Comparison of ENCODE assay signal across 13 cellular contexts in the genomic region with DNA sequence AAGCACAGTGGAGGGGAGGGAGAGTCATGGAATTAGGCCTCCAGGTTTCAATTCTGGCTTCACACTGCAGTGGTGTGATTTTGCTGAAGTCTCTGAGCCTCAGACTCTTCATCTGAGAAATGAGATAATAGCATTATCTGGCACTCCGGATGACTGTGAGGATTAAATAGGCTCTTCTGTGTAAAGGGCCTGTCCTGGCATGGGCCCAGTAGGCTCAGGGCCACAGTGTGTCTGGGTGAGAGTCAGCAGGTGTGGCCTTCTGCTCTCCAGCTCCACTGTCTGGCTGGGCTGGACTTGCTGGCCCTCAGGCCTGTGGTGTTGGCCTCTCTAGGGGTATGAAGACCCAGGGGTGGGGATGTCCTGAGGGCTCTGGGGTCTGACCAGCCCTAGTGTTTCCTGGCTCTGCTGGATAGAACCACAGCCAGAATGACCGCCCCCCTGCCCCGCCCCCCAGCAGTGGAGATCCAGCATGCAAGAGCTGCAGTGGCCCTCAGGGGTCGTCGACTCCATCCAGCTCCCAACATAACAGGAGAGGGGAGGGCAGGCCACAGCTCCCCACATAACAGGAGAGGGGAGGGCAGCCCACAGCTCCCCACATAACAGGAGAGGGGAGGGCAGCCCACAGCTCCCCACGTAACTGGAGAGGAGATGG.
DNase-seq lines count a peak whose midpoint lies in the region; ATAC-seq, FAIRE-seq and TF ChIP-seq lines count a peak whose summit lies in the region.
"Had no signal": no experiment of that assay in that cellular context is flagged by ENCODE, and none has a peak within 500 bp of the region (broad histone marks: within the 10 kb centered on the region; RNA-seq: fewer than 3 reads in every experiment).

No MANE protein-coding gene starts in this region.

- no peaks in the 10 kb centered on the region for H3K9me3 ChIP-seq in heart left ventricle
- H3K9me3 ChIP-seq: SJCRH30 had no signal

- 52 to 70% (median 62%) methylated on average over 2 to 6 of the region's 6 CpGs for WGBS in heart left ventricle, 4 donors

- ATAC-seq in heart left ventricle: peak; percentile 24 to 63 (median 56)
- ATAC-seq in GM19452 (IDR thresholded peaks at IDR 0.05; ENCODE audit: unreplicated experiment): no peak

- FAIRE-seq in RCC 7860 (lab: Jason Lieb, UNC) (no peak), urothelium cell line (lab: Jason Lieb, UNC) (peak; percentile 17)

- H3K36me3 ChIP-seq in heart left ventricle: no peaks in the 10 kb centered on the region
- H3K36me3 ChIP-seq: SJCRH30 had no signal

- peak overlapping the region in 7 of 12 donors; percentile 19 to 62 (median 49) for H3K27ac ChIP-seq in heart left ventricle
- H3K27ac ChIP-seq: SJCRH30 had no signal

- TF ChIP-seq POLR2A in heart left ventricle (IDR thresholded peaks at IDR 0.05): no peak

- peaks cover 17% of the 10 kb centered on the region for H3K4me1 Mint-ChIP-seq in glutamatergic neuron (ENCODE audit: low read depth, unreplicated experiment)

- no peak overlapping the region for H3K27ac Mint-ChIP-seq in glutamatergic neuron (ENCODE audit: unreplicated experiment)
- H3K27ac Mint-ChIP-seq: activated naive CD8-positive, alpha-beta T cell had no signal

- no peak overlapping the region for H3K4me3 Mint-ChIP-seq in glutamatergic neuron (ENCODE audit: unreplicated experiment)
- H3K4me3 Mint-ChIP-seq: activated naive CD8-positive, alpha-beta T cell; naive B cell had no signal

- no peaks in the 10 kb centered on the region for H3K27me3 ChIP-seq in heart left ventricle

- H3K4me3 ChIP-seq in heart left ventricle: no peak overlapping the region
- H3K4me3 ChIP-seq: SJCRH30 had no signal

- TF ChIP-seq CTCF in heart left ventricle (IDR thresholded peaks at IDR 0.05): peak in 1 of 12 donors; percentile 7
- no peak for TF ChIP-seq CTCF in glutamatergic neuron (IDR thresholded peaks at IDR 0.05; ENCODE audit: partially characterized antibody, unreplicated experiment)

- H3K4me1 ChIP-seq in heart left ventricle: peaks cover 0 to 42% (median 21%) of the 10 kb centered on the region in 12 donors
- H3K4me1 ChIP-seq: SJCRH30 had no signal

- H3K9me3 Mint-ChIP-seq in glutamatergic neuron (ENCODE audit: unreplicated experiment): peaks cover 3% of the 10 kb centered on the region
- H3K9me3 Mint-ChIP-seq: naive B cell had no signal

- intact Hi-C loops in heart left ventricle (cut with DNase I): loop anchor here (5.0 to 10.0 kb wide), 9 partner anchors 90 to 985 kb away; a partner anchor contains a TSS

- DNase-seq in NCI-H748 (lab: John Stamatoyannopoulos, UW; ENCODE audit: unreplicated experiment) (peak; percentile 19), NCI-H748 treated with DMSO at 0.1 percent for 48 hours (lab: John Stamatoyannopoulos, UW) (no peak), RCC 7860 (ENCODE audit: low spot score) (peak; percentile 11), heart left ventricle (peak; percentile 44 to 80 (median 67)), urothelium cell line (ENCODE audit: low spot score) (no peak), glutamatergic neuron (no peak), hippocampal formation (lab: John Stamatoyannopoulos, UW) (no peak)
- DNase-seq: effector CD8-positive, alpha-beta T cell; naive B cell; stimulated activated CD4-positive, alpha-beta T cell treated with anti-CD3 and anti-CD28 coated beads, Interleukin-2, amount 100 ng/mL, for 48 hours had no signal

- H3K27me3 Mint-ChIP-seq in glutamatergic neuron (ENCODE audit: unreplicated experiment): peaks cover 4% of the 10 kb centered on the region

- no peaks in the 10 kb centered on the region for H3K36me3 Mint-ChIP-seq in glutamatergic neuron (ENCODE audit: unreplicated experiment)
- H3K36me3 Mint-ChIP-seq: activated naive CD8-positive, alpha-beta T cell; naive B cell had no signal

Comparison
In these comparisons a context has a peak if more than half of its experiments do, and no peak if none do; other contexts are left out.
1. DNase-seq: peak in NCI-H748 (single experiment), RCC 7860 (single experiment) and heart left ventricle (5 of 5); none in NCI-H748 treated with DMSO at 0.1 percent for 48 hours (single experiment), urothelium cell line (single experiment), glutamatergic neuron (single experiment) and hippocampal formation (0 of 2).